In genomic region chr2:65431417-65432226, GRCh38 we compare ENCODE assay signal across 1 cellular context.
TF ChIP-seq lines count a peak whose summit lies in the region.

No MANE protein-coding gene starts in this region.

TF ChIP-seq in GM23338, 12 proteins besides CTCF, POLR2A, EP300 and RAD21 (continued from another document):
- no peak for TF ChIP-seq ZNF462 (CRISPR knock-in tag; IDR thresholded peaks at IDR 0.05)
- no peak for TF ChIP-seq EZH2phosphoT487 (IDR thresholded peaks at IDR 0.05; ENCODE audit: unreplicated experiment)
- no peak for TF ChIP-seq ETS1 (IDR thresholded peaks at IDR 0.05)
- no peak for TF ChIP-seq POLR2AphosphoS5 (IDR thresholded peaks at IDR 0.05; ENCODE audit: low read depth)
TF ChIP-seq in GM23338: peak in this region for 0.
